1 cellular context compared by ENCODE assay signal in genomic region chr1:9717193-9718005, GRCh38.
TF ChIP-seq lines count a peak whose summit lies in the region.

No MANE protein-coding gene starts in this region.

TF ChIP-seq in GM12878, 131 proteins besides CTCF, POLR2A, EP300 and RAD21 (continued from another document and continues in another):
- TF ChIP-seq FOXM1 (IDR thresholded peaks at IDR 0.05; ENCODE audit: low read depth, low read length), result no peak
- no peak for TF ChIP-seq PAX8 (IDR thresholded peaks at IDR 0.05)
- TF ChIP-seq POLR2AphosphoS5 (IDR thresholded peaks at IDR 0.05; ENCODE audit: low read length), result no peak
- TF ChIP-seq PAX5 (IDR thresholded peaks at IDR 0.05; ENCODE audit: borderline replicate concordance, low read depth, low read length), result peak; percentile 10; the same call in 1 of the 2 replicates
- TF ChIP-seq TARDBP (IDR thresholded peaks at IDR 0.05; ENCODE audit: borderline replicate concordance), result no peak
- TF ChIP-seq SIN3A (IDR thresholded peaks at IDR 0.05; ENCODE audit: low read depth, low read length), result no peak
- TF ChIP-seq CBFB (IDR thresholded peaks at IDR 0.05; ENCODE audit: low read depth), result peak; percentile 71; the same call in 1 of the 2 replicates
- TF ChIP-seq HDAC6 (IDR thresholded peaks at IDR 0.05; ENCODE audit: unreplicated experiment), result no peak
- no peak for TF ChIP-seq HDAC2 (IDR thresholded peaks at IDR 0.05)
- TF ChIP-seq ZBED1 (IDR thresholded peaks at IDR 0.05; ENCODE audit: borderline replicate concordance), result no peak
- TF ChIP-seq ZBTB4 (CRISPR knock-in tag; IDR thresholded peaks at IDR 0.05), result no peak
- no peak for TF ChIP-seq HSF1 (IDR thresholded peaks at IDR 0.05; ENCODE audit: low read depth, low read length)
- TF ChIP-seq TCF12 (IDR thresholded peaks at IDR 0.05; ENCODE audit: low read depth, low read length), result peak; percentile 38; the same call in 1 of the 2 replicates
- no peak for TF ChIP-seq NKRF (conservative IDR thresholded peaks at IDR 0.05)
- TF ChIP-seq RELA (IDR thresholded peaks at IDR 0.05; ENCODE audit: borderline replicate concordance, partially characterized antibody), result no peak
- no peak for TF ChIP-seq ATF2 (IDR thresholded peaks at IDR 0.05; ENCODE audit: low read length)
- TF ChIP-seq SMC3 (IDR thresholded peaks at IDR 0.05; ENCODE audit: borderline replicate concordance, low read length), result peak; percentile 1; the same call in 1 of the 2 replicates
- TF ChIP-seq NFIC (IDR thresholded peaks at IDR 0.05; ENCODE audit: low read depth, low read length), result no peak
- TF ChIP-seq EED (IDR thresholded peaks at IDR 0.05; ENCODE audit: low read depth), result no peak
- TF ChIP-seq CHD1 (IDR thresholded peaks at IDR 0.05; ENCODE audit: low read depth, low read length), result no peak
- TF ChIP-seq BACH1 (IDR thresholded peaks at IDR 0.05; ENCODE audit: borderline replicate concordance), result 0 out of 2 replicates have a peak, but pooled peaks have one; percentile 14
- TF ChIP-seq ASH2L (IDR thresholded peaks at IDR 0.05; ENCODE audit: borderline replicate concordance, low read depth), result no peak
- no peak for TF ChIP-seq NR2F1 (conservative IDR thresholded peaks at IDR 0.05)
- TF ChIP-seq RBBP5 (conservative IDR thresholded peaks at IDR 0.05), result no peak
- peak; percentile 96 for TF ChIP-seq RAD51 (IDR thresholded peaks at IDR 0.05)
- TF ChIP-seq PRDM15 (CRISPR knock-in tag; IDR thresholded peaks at IDR 0.05), result no peak
- no peak for TF ChIP-seq SREBF1 (IDR thresholded peaks at IDR 0.05; ENCODE audit: low read length)
- TF ChIP-seq POU2F2 (IDR thresholded peaks at IDR 0.05; ENCODE audit: borderline replicate concordance, low read depth, low read length), result no peak
- peak; percentile 37; the same call in 1 of the 2 replicates for TF ChIP-seq YY1 (IDR thresholded peaks at IDR 0.05; ENCODE audit: low read depth, low read length)
- no peak for TF ChIP-seq NFYA (IDR thresholded peaks at IDR 0.05; ENCODE audit: borderline replicate concordance, low read depth, low read length)
- TF ChIP-seq MYC (IDR thresholded peaks at IDR 0.05; ENCODE audit: insufficient read depth, insufficient read length, insufficient replicate concordance, low read length, severe bottlenecking), result no peak
- TF ChIP-seq USF2 (IDR thresholded peaks at IDR 0.05; ENCODE audit: borderline replicate concordance, low read depth, low read length), result peak; percentile 57; the same call in 1 of the 2 replicates
- no peak for TF ChIP-seq EZH2 (IDR thresholded peaks at IDR 0.05; ENCODE audit: borderline replicate concordance, control insufficient read depth, low read depth, low read length)
- TF ChIP-seq TCF3 (IDR thresholded peaks at IDR 0.05; ENCODE audit: borderline replicate concordance, insufficient read depth, low read depth, low read length), result no peak
- TF ChIP-seq CUX1 (IDR thresholded peaks at IDR 0.05; ENCODE audit: insufficient replicate concordance, low read depth, low read length), result no peak
- TF ChIP-seq IKZF2 (IDR thresholded peaks at IDR 0.05), result peak in 1 of 2 experiments; percentile 43; a peak in 1 of 4 replicates
- peak; percentile 55 to 58; a peak in 2 of 4 replicates for TF ChIP-seq BHLHE40 (IDR thresholded peaks at IDR 0.05; ENCODE audit: borderline replicate concordance in 1 of 2, low read depth in 2 of 2, low read length in 1 of 2)
